In genomic region chrX:42930951-42931350, GRCh38 we compare ENCODE assay signal across 20 cellular contexts.
DNase-seq lines count a peak whose midpoint lies in the region; ATAC-seq, FAIRE-seq and TF ChIP-seq lines count a peak whose summit lies in the region.
"Had no signal": no experiment of that assay in that cellular context is flagged by ENCODE, and none has a peak within 500 bp of the region (broad histone marks: within the 10 kb centered on the region; RNA-seq: fewer than 3 reads in every experiment).

No MANE protein-coding gene starts in this region.

- no peak overlapping the region for H2AFZ ChIP-seq in astrocyte (ENCODE audit: low read depth, low read length)
- H2AFZ ChIP-seq in neural progenitor cell (replicated peaks), result no peak overlapping the region

- ATAC-seq in HG03135 (IDR thresholded peaks at IDR 0.05; ENCODE audit: unreplicated experiment) (no peak), GM21786 (IDR thresholded peaks at IDR 0.05; ENCODE audit: unreplicated experiment) (no peak)
- ATAC-seq: CD8-positive, alpha-beta T cell; HepG2 had no signal

- H3K27ac Mint-ChIP-seq in astrocyte (ENCODE audit: unreplicated experiment), result peak overlapping the region; percentile 81
- no peak overlapping the region for H3K27ac Mint-ChIP-seq in neural progenitor cell
- H3K27ac Mint-ChIP-seq: CD8-positive, alpha-beta T cell had no signal

- FAIRE-seq in GM12892 (lab: Jason Lieb, UNC), result peak; percentile 30
- peak; percentile 43 for FAIRE-seq in astrocyte (lab: Jason Lieb, UNC)
- FAIRE-seq: D721Med, G401.6, H1, HTR-8/SVneo had no signal

- no peaks in the 10 kb centered on the region for H3K4me1 ChIP-seq in astrocyte (ENCODE audit: insufficient read depth, low read length)
- no peaks in the 10 kb centered on the region for H3K4me1 ChIP-seq in neural progenitor cell

- no peak overlapping the region for H3K4me2 ChIP-seq in astrocyte (ENCODE audit: low read length)
- no peak overlapping the region for H3K4me2 ChIP-seq in neural progenitor cell

- H3K9me3 ChIP-seq in astrocyte (ENCODE audit: insufficient read depth, low read depth, low read length), result no peaks in the 10 kb centered on the region
- H3K9me3 ChIP-seq in neural progenitor cell (ENCODE audit: low read depth), result no peaks in the 10 kb centered on the region
- H3K9me3 ChIP-seq: HAP-1 had no signal

- H4K20me1 ChIP-seq in astrocyte (ENCODE audit: insufficient read depth, low read length) (no peaks in the 10 kb centered on the region), neural progenitor cell (ENCODE audit: low read depth) (no peaks in the 10 kb centered on the region)

- H3K36me3 ChIP-seq in astrocyte (ENCODE audit: insufficient read depth, low read length) (no peaks in the 10 kb centered on the region), neural progenitor cell (no peaks in the 10 kb centered on the region)
- H3K36me3 ChIP-seq: HAP-1 had no signal

- H3K9ac ChIP-seq in astrocyte (ENCODE audit: low read length) (no peak overlapping the region), neural progenitor cell (no peak overlapping the region)

- no peaks in the 10 kb centered on the region for H3K79me2 ChIP-seq in astrocyte (ENCODE audit: insufficient read depth, low read length)
- no peaks in the 10 kb centered on the region for H3K79me2 ChIP-seq in neural progenitor cell (ENCODE audit: low read depth)

- H3K9me3 Mint-ChIP-seq in astrocyte (ENCODE audit: unreplicated experiment), result no peaks in the 10 kb centered on the region
- H3K9me3 Mint-ChIP-seq in neural progenitor cell, result no peaks in the 10 kb centered on the region
- H3K9me3 Mint-ChIP-seq: CD14-positive monocyte; CD8-positive, alpha-beta T cell had no signal

- H3K27ac ChIP-seq in astrocyte (ENCODE audit: low read depth, low read length) (no peak overlapping the region), neural progenitor cell (no peak overlapping the region)

- H3K4me3 ChIP-seq in astrocyte (ENCODE audit: insufficient read depth, low read depth, low read length) (no peak overlapping the region), retinal pigment epithelial cell (ENCODE audit: low read length) (no peak overlapping the region), neural progenitor cell (no peak overlapping the region)
- H3K4me3 ChIP-seq: HAP-1 had no signal

- TF ChIP-seq CTCF in astrocyte (IDR thresholded peaks at IDR 0.05; ENCODE audit: insufficient read depth, low read depth, low read length), result no peak
- TF ChIP-seq CTCF in retinal pigment epithelial cell (conservative IDR thresholded peaks at IDR 0.05; ENCODE audit: low read depth, low read length), result no peak
- no peak for TF ChIP-seq CTCF in neural progenitor cell (IDR thresholded peaks at IDR 0.05)

- no peak for TF ChIP-seq POLR2A in GM12892 (IDR thresholded peaks at IDR 0.05; ENCODE audit: low read depth, low read length)

- H3K27me3 ChIP-seq in astrocyte (ENCODE audit: insufficient read depth, low read length), result no peaks in the 10 kb centered on the region
- no peaks in the 10 kb centered on the region for H3K27me3 ChIP-seq in neural progenitor cell

- peaks cover 5% of the 10 kb centered on the region for H3K4me1 Mint-ChIP-seq in astrocyte (ENCODE audit: low read depth, unreplicated experiment)
- H3K4me1 Mint-ChIP-seq in neural progenitor cell, result peaks cover 4% of the 10 kb centered on the region

- H3K36me3 Mint-ChIP-seq in astrocyte (ENCODE audit: low read depth, unreplicated experiment) (no peaks in the 10 kb centered on the region), neural progenitor cell (no peaks in the 10 kb centered on the region)
- H3K36me3 Mint-ChIP-seq: CD14-positive monocyte; CD8-positive, alpha-beta T cell had no signal

- DNase-seq in GM12892 (ENCODE audit: insufficient read length), result no peak
- DNase-seq in astrocyte (ENCODE audit: low read depth), result no peak
- peak; percentile 28 for DNase-seq in iris pigment epithelial cell (ENCODE audit: low read depth)
- peak; percentile 14 for DNase-seq in retinal pigment epithelial cell (ENCODE audit: low read depth)
- DNase-seq in AG08395 (ENCODE audit: low spot score), result no peak
- DNase-seq in neural progenitor cell (ENCODE audit: low spot score), result no peak
- DNase-seq: CD8-positive, alpha-beta T cell; COR-L47; DMS153; DMS79 treated with DMSO at 0.1 percent for 48 hours; EL had no signal

- no peaks in the 10 kb centered on the region for H3K27me3 Mint-ChIP-seq in astrocyte (ENCODE audit: low read depth, unreplicated experiment)
- H3K27me3 Mint-ChIP-seq in neural progenitor cell (ENCODE audit: insufficient read depth, low read depth), result peaks cover 3% of the 10 kb centered on the region

- H3K4me3 Mint-ChIP-seq in astrocyte (ENCODE audit: unreplicated experiment), result no peak overlapping the region
- no peak overlapping the region for H3K4me3 Mint-ChIP-seq in neural progenitor cell
- H3K4me3 Mint-ChIP-seq: CD14-positive monocyte; CD8-positive, alpha-beta T cell had no signal

- H3F3A ChIP-seq in neural progenitor cell (ENCODE audit: low read depth), result no peaks in the 10 kb centered on the region

Comparison
In these comparisons a context has a peak if more than half of its experiments do, and no peak if none do; other contexts are left out.
1. DNase-seq: peak in iris pigment epithelial cell (single experiment) and retinal pigment epithelial cell (single experiment); none in GM12892 (single experiment), astrocyte (single experiment), AG08395 (single experiment) and neural progenitor cell (single experiment).